In the genomic region with DNA sequence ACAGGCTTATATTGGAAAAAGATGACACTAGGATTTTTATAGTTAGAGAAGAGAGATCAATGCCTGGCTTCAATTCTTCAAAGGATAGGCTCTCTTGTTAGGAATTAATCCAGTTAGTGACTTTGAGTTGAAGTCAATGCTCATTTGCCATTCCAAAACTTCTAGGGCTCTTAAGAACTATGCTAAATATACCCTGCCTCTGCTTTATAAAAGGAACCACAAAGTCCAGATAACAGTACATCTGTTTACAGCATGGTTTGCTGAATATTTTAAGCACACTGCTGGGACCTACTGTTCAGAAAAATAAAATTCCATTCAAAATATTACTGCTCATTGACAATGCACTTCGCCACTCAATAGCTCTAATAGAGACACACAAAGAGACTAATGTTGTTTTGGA, we compare ENCODE assay signal across 18 cellular contexts.
DNase-seq lines count a peak whose midpoint lies in the region; ATAC-seq, FAIRE-seq and TF ChIP-seq lines count a peak whose summit lies in the region.
"Had no signal": no experiment of that assay in that cellular context is flagged by ENCODE, and none has a peak within 500 bp of the region (broad histone marks: within the 10 kb centered on the region; RNA-seq: fewer than 3 reads in every experiment).

No MANE protein-coding gene starts in this region.

- no peak for TF ChIP-seq CTCF in choroid plexus epithelial cell (conservative IDR thresholded peaks at IDR 0.05; ENCODE audit: low read depth, low read length)
- TF ChIP-seq CTCF in WERI-Rb-1 (IDR thresholded peaks at IDR 0.05; ENCODE audit: low read depth, low read length), result no peak
- no peak for TF ChIP-seq CTCF in endodermal cell (conservative IDR thresholded peaks at IDR 0.05)

- H4K8ac ChIP-seq in mesenchymal stem cell (ENCODE audit: low read length), result no peak overlapping the region

- no peak overlapping the region for H3K18ac ChIP-seq in mesenchymal stem cell (ENCODE audit: low read depth in 1 of 2, low read length in 2 of 2)

- peaks cover 2% of the 10 kb centered on the region for H3K4me1 ChIP-seq in mesenchymal stem cell (ENCODE audit: control insufficient read depth, insufficient read depth, low read depth, low read length)
- H3K4me1 ChIP-seq in endodermal cell (ENCODE audit: control insufficient read depth, insufficient read depth, low read length), result peaks cover 8% of the 10 kb centered on the region

- no CpG with 5 or more reads among the region's 1 CpG for WGBS in mesenchymal stem cell
- WGBS in endodermal cell (ENCODE audit: insufficient coverage in 1 of 2, insufficient read length in 1 of 2), 2 experiments, result 88% methylated on average over 1 of the region's 1 CpG; no CpG with 5 or more reads in 1 of the 2 experiments

- no peak overlapping the region for H3K27ac Mint-ChIP-seq in endodermal cell
- H3K27ac Mint-ChIP-seq: CD14-positive monocyte; CD8-positive, alpha-beta T cell had no signal

- peaks cover 5% of the 10 kb centered on the region for H3K9me3 Mint-ChIP-seq in endodermal cell
- H3K9me3 Mint-ChIP-seq: CD8-positive, alpha-beta T cell had no signal

- no peak overlapping the region for H3K4ac ChIP-seq in mesenchymal stem cell (ENCODE audit: low read depth in 1 of 2, low read length in 2 of 2)

- FAIRE-seq in GM19239 (lab: Jason Lieb, UNC), result no peak
- FAIRE-seq: D721Med, G401.6, K562 had no signal

- no peak overlapping the region for H3K9ac ChIP-seq in mesenchymal stem cell (ENCODE audit: low read length)
- H3K9ac ChIP-seq in endodermal cell (ENCODE audit: extremely low read depth, low read length, poor library complexity, severe bottlenecking), result no peak overlapping the region

- H4K91ac ChIP-seq in mesenchymal stem cell (ENCODE audit: low read length), result no peak overlapping the region

- H3K23ac ChIP-seq in mesenchymal stem cell (ENCODE audit: low read length in 2 of 2), result no peak overlapping the region

- intact Hi-C loops in left ventricle myocardium superior (cut with micrococcal nuclease), result no loop called here
- intact Hi-C loops in cardiac septum (cut with DNase I), result no loop called here

- no peaks in the 10 kb centered on the region for H3K9me3 ChIP-seq in mesenchymal stem cell (ENCODE audit: control insufficient read depth, low read length)
- H3K9me3 ChIP-seq in WERI-Rb-1 (ENCODE audit: severe bottlenecking), result no peaks in the 10 kb centered on the region
- H3K9me3 ChIP-seq in endodermal cell (ENCODE audit: control insufficient read depth, low read length), result peaks cover 14% of the 10 kb centered on the region

- H2BK12ac ChIP-seq in mesenchymal stem cell (ENCODE audit: low read length in 2 of 2), result no peak overlapping the region

- no peak overlapping the region for H3K4me3 ChIP-seq in choroid plexus epithelial cell (ENCODE audit: low read depth, low read length)
- no peak overlapping the region for H3K4me3 ChIP-seq in mesenchymal stem cell (ENCODE audit: insufficient read depth in 1 of 2, low read depth in 1 of 2, low read length in 2 of 2)
- no peak overlapping the region for H3K4me3 ChIP-seq in WERI-Rb-1 (ENCODE audit: low read depth, low read length)
- no peak overlapping the region for H3K4me3 ChIP-seq in endodermal cell (ENCODE audit: low read length)
- H3K4me3 ChIP-seq: K562 had no signal

- DNase-seq in left ventricle myocardium superior, result no peak
- no peak for DNase-seq in cardiac septum (ENCODE audit: low spot score)
- DNase-seq in choroid plexus epithelial cell (ENCODE audit: low read depth), result peak; percentile 31
- DNase-seq in mesenchymal stem cell, result peak; percentile 23
- no peak for DNase-seq in WERI-Rb-1
- no peak for DNase-seq in GM19239 (ENCODE audit: insufficient read length, low spot score)
- DNase-seq in endodermal cell, result no peak
- DNase-seq: CD8-positive, alpha-beta T cell; COR-L47; DMS153; DMS79 treated with DMSO at 0.1 percent for 48 hours; EL; HCEC 1CT had no signal

- H3K4me1 Mint-ChIP-seq in endodermal cell, result peaks cover 11% of the 10 kb centered on the region
- H3K4me1 Mint-ChIP-seq: CD14-positive monocyte had no signal

- no peak overlapping the region for H2BK120ac ChIP-seq in mesenchymal stem cell (ENCODE audit: low read depth, low read length)

- H3K4me3 Mint-ChIP-seq in endodermal cell, result no peak overlapping the region
- H3K4me3 Mint-ChIP-seq: CD14-positive monocyte; CD8-positive, alpha-beta T cell had no signal

- H3K27ac ChIP-seq in mesenchymal stem cell (ENCODE audit: low read length, poor library complexity, severe bottlenecking) (no peak overlapping the region), WERI-Rb-1 (no peak overlapping the region), endodermal cell (ENCODE audit: low read depth, low read length) (no peak overlapping the region)
- H3K27ac ChIP-seq: HL-60 had no signal

- H3K27me3 ChIP-seq in mesenchymal stem cell (ENCODE audit: control insufficient read depth in 1 of 2, insufficient read depth in 1 of 2, low read length in 2 of 2) (no peaks in the 10 kb centered on the region), WERI-Rb-1 (ENCODE audit: insufficient read depth, low read depth, severe bottlenecking) (no peaks in the 10 kb centered on the region), endodermal cell (ENCODE audit: control insufficient read depth, insufficient read depth, low read length, poor library complexity, severe bottlenecking) (no peaks in the 10 kb centered on the region)

- peak; percentile 59 for ATAC-seq in left ventricle myocardium superior
- ATAC-seq: CD8-positive, alpha-beta T cell; K562 had no signal

- H3K36me3 ChIP-seq in mesenchymal stem cell (ENCODE audit: control insufficient read depth in 1 of 2, insufficient read depth in 2 of 2, low read depth in 1 of 2, low read length in 2 of 2) (no peaks in the 10 kb centered on the region), WERI-Rb-1 (no peaks in the 10 kb centered on the region), endodermal cell (ENCODE audit: control insufficient read depth, insufficient read depth, low read length) (no peaks in the 10 kb centered on the region)

- H3K4me2 ChIP-seq in mesenchymal stem cell (ENCODE audit: low read length, poor library complexity, severe bottlenecking), result no peak overlapping the region

- H2BK5ac ChIP-seq in mesenchymal stem cell (ENCODE audit: low read depth, low read length, poor library complexity, severe bottlenecking), result no peak overlapping the region

- no peak overlapping the region for H3K14ac ChIP-seq in mesenchymal stem cell (ENCODE audit: low read length in 2 of 2)

- H3K79me1 ChIP-seq in mesenchymal stem cell (replicated peaks; ENCODE audit: low read length, poor library complexity, severe bottlenecking), result no peaks in the 10 kb centered on the region

- H3K36me3 Mint-ChIP-seq in endodermal cell (ENCODE audit: low read depth), result no peaks in the 10 kb centered on the region
- H3K36me3 Mint-ChIP-seq: CD14-positive monocyte; CD8-positive, alpha-beta T cell had no signal

- no peak overlapping the region for H2AFZ ChIP-seq in mesenchymal stem cell (ENCODE audit: low read depth, low read length)

- H2BK15ac ChIP-seq in mesenchymal stem cell (ENCODE audit: low read depth, poor library complexity, severe bottlenecking), result no peak overlapping the region

- no peaks in the 10 kb centered on the region for H3K27me3 Mint-ChIP-seq in endodermal cell (ENCODE audit: insufficient read depth)

- no peak overlapping the region for H2AK5ac ChIP-seq in mesenchymal stem cell (ENCODE audit: low read length, severe bottlenecking)

Comparison
In these comparisons a context has a peak if more than half of its experiments do, and no peak if none do; other contexts are left out.
1. DNase-seq: peak in choroid plexus epithelial cell (single experiment) and mesenchymal stem cell (single experiment); none in left ventricle myocardium superior (single experiment), cardiac septum (single experiment), WERI-Rb-1 (single experiment), GM19239 (single experiment) and endodermal cell (single experiment).